In genomic region chr14:106610691-106611090, GRCh38 we compare ENCODE assay signal across 19 cellular contexts.
DNase-seq lines count a peak whose midpoint lies in the region; ATAC-seq and TF ChIP-seq lines count a peak whose summit lies in the region.
"Had no signal": no experiment of that assay in that cellular context is flagged by ENCODE, and none has a peak within 500 bp of the region (broad histone marks: within the 10 kb centered on the region; RNA-seq: fewer than 3 reads in every experiment).

No MANE protein-coding gene starts in this region.

- no peak overlapping the region for H3K4me3 Mint-ChIP-seq in HFFc6
- H3K4me3 Mint-ChIP-seq: CD4-positive, CD25-positive, alpha-beta regulatory T cell; CD8-positive, alpha-beta memory T cell; GM23338; IgD-negative memory B cell had no signal

- TF ChIP-seq CTCF in HFFc6 (IDR thresholded peaks at IDR 0.05), result no peak

- peak; percentile 34 for DNase-seq in NCI-H146 (lab: John Stamatoyannopoulos, UW)
- no peak for DNase-seq in NCI-H146 treated with DMSO at 0.1 percent for 48 hours (lab: John Stamatoyannopoulos, UW; ENCODE audit: unreplicated experiment)
- DNase-seq in COLO668 (lab: John Stamatoyannopoulos, UW; ENCODE audit: unreplicated experiment), result peak; percentile 58
- DNase-seq in NCI-H748 (lab: John Stamatoyannopoulos, UW; ENCODE audit: unreplicated experiment), result peak; percentile 81
- DNase-seq in 8988T, result no peak
- no peak for DNase-seq in HFFc6
- DNase-seq: C1 segment of cervical spinal cord; Caco-2; CD4-positive, CD25-positive, alpha-beta regulatory T cell; CD8-positive, alpha-beta memory T cell; GF-D8; H7; Karpas-422; KBM-7 had no signal

- H3K9me3 Mint-ChIP-seq in HFFc6, result peaks cover 70% of the 10 kb centered on the region
- H3K9me3 Mint-ChIP-seq: CD4-positive, CD25-positive, alpha-beta regulatory T cell; CD8-positive, alpha-beta memory T cell; IgD-negative memory B cell had no signal

- H3K27ac Mint-ChIP-seq in HFFc6, result no peak overlapping the region
- H3K27ac Mint-ChIP-seq: CD4-positive, CD25-positive, alpha-beta regulatory T cell; CD8-positive, alpha-beta memory T cell; GM23338; IgD-negative memory B cell had no signal

- H3K36me3 Mint-ChIP-seq in HFFc6 (ENCODE audit: low read depth), result no peaks in the 10 kb centered on the region
- H3K36me3 Mint-ChIP-seq: CD4-positive, CD25-positive, alpha-beta regulatory T cell; CD8-positive, alpha-beta memory T cell; IgD-negative memory B cell had no signal

- no peaks in the 10 kb centered on the region; the same call in 1 of the 2 replicates for H3K27me3 Mint-ChIP-seq in HFFc6 (ENCODE audit: insufficient read depth)

- H3K4me1 Mint-ChIP-seq in HFFc6 (ENCODE audit: low read depth), result no peaks in the 10 kb centered on the region
- H3K4me1 Mint-ChIP-seq: GM23338 had no signal

- ATAC-seq in GM19397 (IDR thresholded peaks at IDR 0.05; ENCODE audit: unreplicated experiment), result no peak
- ATAC-seq: GM23338, HCT116, HepG2 had no signal

Comparison
In these comparisons a context has a peak if more than half of its experiments do, and no peak if none do; other contexts are left out.
1. DNase-seq: peak in NCI-H146 (single experiment), COLO668 (single experiment) and NCI-H748 (single experiment); none in NCI-H146 treated with DMSO at 0.1 percent for 48 hours (single experiment), 8988T (single experiment) and HFFc6 (single experiment).